11 cellular contexts compared by ENCODE assay signal in the genomic region with DNA sequence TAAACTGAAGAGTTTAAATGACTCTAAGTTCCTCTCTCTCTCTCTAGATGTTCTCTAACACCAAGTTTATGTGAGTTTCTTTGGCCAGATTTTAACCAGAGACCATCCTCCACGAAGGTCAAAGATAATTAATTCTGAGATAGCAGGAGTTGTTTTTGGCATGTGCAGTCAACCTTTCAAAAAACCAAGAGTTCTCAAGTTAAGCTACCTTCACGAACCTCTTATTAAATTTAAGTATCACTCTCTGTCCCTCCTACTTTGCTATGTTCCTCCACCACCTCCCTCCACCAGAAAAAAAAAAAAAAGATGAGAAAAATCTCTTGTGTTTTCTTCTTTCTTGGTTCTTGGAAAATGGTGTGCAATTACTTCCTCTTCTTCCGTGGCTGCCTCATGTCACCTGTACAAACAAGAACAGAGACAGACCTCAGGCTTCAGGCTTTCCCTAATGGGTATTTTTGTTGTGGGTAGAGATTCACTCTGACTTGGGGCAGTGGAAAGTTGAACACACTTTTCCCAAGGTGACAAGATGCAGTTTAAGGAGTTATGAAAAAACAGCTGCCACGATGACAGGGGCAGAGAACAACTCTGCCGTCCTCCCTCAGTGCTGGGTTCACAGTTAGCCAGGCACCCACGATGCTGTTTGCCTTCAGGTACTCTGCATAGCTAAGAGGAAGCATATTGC.
DNase-seq lines count a peak whose midpoint lies in the region; ATAC-seq and TF ChIP-seq lines count a peak whose summit lies in the region.
"Had no signal": no experiment of that assay in that cellular context is flagged by ENCODE, and none has a peak within 500 bp of the region (broad histone marks: within the 10 kb centered on the region; RNA-seq: fewer than 3 reads in every experiment).

No MANE protein-coding gene starts in this region.

- no peak overlapping the region for H3K14ac ChIP-seq in neuronal stem cell (ENCODE audit: low read length)

- WGBS in neuronal stem cell (ENCODE audit: extremely low coverage in 2 of 2, insufficient read length in 2 of 2, insufficient replicate concordance in 1 of 2), 2 donors = no CpG with 5 or more reads among the region's 6 CpGs
- 86 to 91% methylated on average over 4 to 6 of the region's 6 CpGs for WGBS in endodermal cell (ENCODE audit: insufficient coverage in 1 of 2, insufficient read length in 1 of 2), 2 experiments

- no peak overlapping the region for H3K4ac ChIP-seq in neuronal stem cell (ENCODE audit: low read length)

- peak overlapping the region; percentile 67 for H3K27ac ChIP-seq in neuronal stem cell (replicated peaks; ENCODE audit: low read length)
- no peak overlapping the region for H3K27ac ChIP-seq in PC-3 (ENCODE audit: low read length)
- no peak overlapping the region for H3K27ac ChIP-seq in endodermal cell (ENCODE audit: low read depth, low read length)
- H3K27ac ChIP-seq: body of pancreas had no signal

- no peaks in the 10 kb centered on the region for H4K20me1 ChIP-seq in PC-3 (ENCODE audit: low read length)

- H3K9me3 ChIP-seq in neuronal stem cell (replicated peaks in 1 of 2; ENCODE audit: control insufficient read depth in 2 of 2, insufficient read depth in 1 of 2, low read depth in 1 of 2, low read length in 2 of 2) (no peaks in the 10 kb centered on the region), PC-3 (ENCODE audit: low read length) (no peaks in the 10 kb centered on the region), endodermal cell (ENCODE audit: control insufficient read depth, low read length) (no peaks in the 10 kb centered on the region)
- H3K9me3 ChIP-seq: body of pancreas had no signal

- no peak overlapping the region for H3K4me3 Mint-ChIP-seq in endodermal cell

- H2BK120ac ChIP-seq in neuronal stem cell (ENCODE audit: low read depth, low read length) = no peak overlapping the region

- H2BK5ac ChIP-seq in neuronal stem cell (ENCODE audit: low read length) = no peak overlapping the region

- H3K4me1 Mint-ChIP-seq in endodermal cell = peaks cover 4% of the 10 kb centered on the region

- H3K27ac Mint-ChIP-seq in endodermal cell = no peak overlapping the region

- H3K4me3 ChIP-seq in neuronal stem cell (ENCODE audit: low read length in 2 of 2) (no peak overlapping the region), PC-3 (ENCODE audit: low read length) (no peak overlapping the region), endodermal cell (ENCODE audit: low read length) (no peak overlapping the region)
- H3K4me3 ChIP-seq: body of pancreas had no signal

- H4K8ac ChIP-seq in neuronal stem cell (ENCODE audit: low read depth, low read length) = no peak overlapping the region

- H2AK5ac ChIP-seq in neuronal stem cell (ENCODE audit: low read depth, low read length) = no peak overlapping the region

- BruUV-seq in PC-3 (replicated peaks; lab: Mats Ljungman, UMichigan) = no TSS peak

- H2AFZ ChIP-seq in neuronal stem cell (ENCODE audit: low read length) = no peak overlapping the region
- H2AFZ ChIP-seq in PC-3 (ENCODE audit: low read length) = no peak overlapping the region

- POLR2A ChIA-PET in PC-3 (lab: Charles Lee; ENCODE audit: unreplicated experiment) = no interaction called here

- H2BK15ac ChIP-seq in neuronal stem cell (ENCODE audit: low read length) = no peak overlapping the region

- no peak overlapping the region for H4K91ac ChIP-seq in neuronal stem cell (ENCODE audit: low read depth, low read length, poor library complexity)

- H2BK12ac ChIP-seq in neuronal stem cell (ENCODE audit: low read length) = no peak overlapping the region

- H3K23ac ChIP-seq in neuronal stem cell (ENCODE audit: low read depth, low read length, poor library complexity) = no peak overlapping the region

- H3K4me1 ChIP-seq in neuronal stem cell (ENCODE audit: control insufficient read depth in 2 of 2, insufficient read depth in 1 of 2, low read depth in 1 of 2, low read length in 2 of 2) = peaks cover 0 to 16% of the 10 kb centered on the region in 2 donors
- no peaks in the 10 kb centered on the region for H3K4me1 ChIP-seq in PC-3 (ENCODE audit: insufficient read depth, low read length)
- H3K4me1 ChIP-seq in endodermal cell (ENCODE audit: control insufficient read depth, insufficient read depth, low read length) = no peaks in the 10 kb centered on the region
- H3K4me1 ChIP-seq: body of pancreas had no signal

- peaks cover 2% of the 10 kb centered on the region for H3K9me3 Mint-ChIP-seq in endodermal cell

- no peaks in the 10 kb centered on the region for H3K27me3 ChIP-seq in neuronal stem cell (ENCODE audit: control insufficient read depth in 3 of 3, insufficient read depth in 3 of 3, low read depth in 1 of 3, low read length in 3 of 3)
- no peaks in the 10 kb centered on the region for H3K27me3 ChIP-seq in PC-3 (ENCODE audit: low read length)
- no peaks in the 10 kb centered on the region for H3K27me3 ChIP-seq in endodermal cell (ENCODE audit: control insufficient read depth, insufficient read depth, low read length, poor library complexity, severe bottlenecking)
- H3K27me3 ChIP-seq: body of pancreas had no signal

- H3F3A ChIP-seq in PC-3 (ENCODE audit: low read length, unreplicated experiment) = no peaks in the 10 kb centered on the region

- H3K79me2 ChIP-seq in PC-3 (ENCODE audit: low read length) = no peaks in the 10 kb centered on the region

- no peaks in the 10 kb centered on the region for H3K79me1 ChIP-seq in neuronal stem cell (ENCODE audit: low read depth, low read length)

- H3K4me2 ChIP-seq in neuronal stem cell (ENCODE audit: insufficient read depth, low read length, poor library complexity, severe bottlenecking) (no peak overlapping the region), PC-3 (ENCODE audit: low read length) (no peak overlapping the region)

- H3K36me3 ChIP-seq in neuronal stem cell (replicated peaks in 1 of 2; ENCODE audit: control insufficient read depth in 2 of 2, insufficient read depth in 2 of 2, low read length in 2 of 2) = no peaks in the 10 kb centered on the region
- H3K36me3 ChIP-seq in PC-3 (ENCODE audit: low read depth, low read length) = no peaks in the 10 kb centered on the region
- H3K36me3 ChIP-seq in endodermal cell (ENCODE audit: control insufficient read depth, insufficient read depth, low read length) = no peaks in the 10 kb centered on the region

- H3K9me2 ChIP-seq in PC-3 (replicated peaks; ENCODE audit: low read length) = no peaks in the 10 kb centered on the region

- TF ChIP-seq CTCF in PC-3 (conservative IDR thresholded peaks at IDR 0.05; ENCODE audit: low read depth, low read length) (no peak), endodermal cell (conservative IDR thresholded peaks at IDR 0.05) (no peak)

- DNase-seq in activated CD4-positive, alpha-beta T cell treated with anti-CD3 and anti-CD28 coated beads, Interleukin-2, amount 50 U/mL, for 48 hours = peak; percentile 46 to 59
- DNase-seq in neuronal stem cell (ENCODE audit: low spot score) (no peak), PC-3 (no peak), endodermal cell (no peak)
- DNase-seq: body of pancreas, glutamatergic neuron, SHP77 had no signal

- H3K27me3 Mint-ChIP-seq in endodermal cell (ENCODE audit: insufficient read depth) = no peaks in the 10 kb centered on the region

- intact Hi-C loops in PC-3 (cut with micrococcal nuclease) = no loop called here

- H3K9ac ChIP-seq in neuronal stem cell (ENCODE audit: low read depth, low read length, poor library complexity) (no peak overlapping the region), PC-3 (ENCODE audit: low read length) (no peak overlapping the region), endodermal cell (ENCODE audit: extremely low read depth, low read length, poor library complexity, severe bottlenecking) (no peak overlapping the region)

- ATAC-seq in GM18868 (IDR thresholded peaks at IDR 0.05; ENCODE audit: unreplicated experiment) (peak; percentile 59), HG02678 (IDR thresholded peaks at IDR 0.05; ENCODE audit: unreplicated experiment) (peak; percentile 59), PC-3 (no peak), HG03571 (IDR thresholded peaks at IDR 0.05; ENCODE audit: unreplicated experiment) (no peak), HG03565 (IDR thresholded peaks at IDR 0.05; ENCODE audit: unreplicated experiment) (no peak)
- ATAC-seq: body of pancreas had no signal

- H3K18ac ChIP-seq in neuronal stem cell (ENCODE audit: low read length) = no peak overlapping the region

- CTCF ChIA-PET in PC-3 (lab: Charles Lee) = no interaction called here

- H3K36me3 Mint-ChIP-seq in endodermal cell (ENCODE audit: low read depth) = no peaks in the 10 kb centered on the region

Comparison
In these comparisons a context has a peak if more than half of its experiments do, and no peak if none do; other contexts are left out.
1. ATAC-seq: peak in GM18868 (single experiment) and HG02678 (single experiment); none in PC-3 (single experiment), HG03571 (single experiment) and HG03565 (single experiment).
2. DNase-seq: peak in activated CD4-positive, alpha-beta T cell treated with anti-CD3 and anti-CD28 coated beads, Interleukin-2, amount 50 U/mL, for 48 hours (2 of 2); none in neuronal stem cell (single experiment), PC-3 (single experiment) and endodermal cell (single experiment).